19 cellular contexts compared by ENCODE assay signal in the genomic region with DNA sequence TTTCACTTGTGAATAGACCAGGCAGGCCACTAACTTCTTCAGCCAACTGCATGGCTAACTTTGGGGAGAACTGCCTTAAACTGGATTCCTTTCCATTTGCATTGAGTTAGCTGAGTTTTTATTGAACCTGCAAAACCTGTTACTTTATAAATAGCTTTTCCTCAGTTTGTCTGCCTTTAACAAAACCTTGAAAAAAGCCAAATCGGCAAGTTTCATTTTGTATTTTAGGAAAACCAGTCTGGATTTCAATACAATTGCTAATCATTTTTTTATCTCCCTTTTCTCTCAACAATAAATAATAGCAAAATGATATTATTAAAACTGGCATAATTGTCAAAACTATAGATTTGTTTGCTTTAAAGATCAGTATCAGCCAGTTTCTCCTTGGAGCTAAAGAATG.
"Had no signal": no experiment of that assay in that cellular context is flagged by ENCODE, and none has a peak within 500 bp of the region (broad histone marks: within the 10 kb centered on the region; RNA-seq: fewer than 3 reads in every experiment).

No MANE protein-coding gene starts in this region.

- H3K9me3 ChIP-seq: heart left ventricle, mucosa of descending colon, right atrium auricular region, stomach, thoracic aorta had no signal

- H3K27ac ChIP-seq: dorsolateral prefrontal cortex, heart left ventricle, right atrium auricular region, stomach, thoracic aorta had no signal

- FAIRE-seq: small intestine had no signal

- H3K4me3 ChIP-seq: dorsolateral prefrontal cortex, heart left ventricle, mucosa of descending colon, right atrium auricular region, stomach, thoracic aorta had no signal

- H3K27me3 ChIP-seq: dorsolateral prefrontal cortex, heart left ventricle, right atrium auricular region, stomach had no signal

- H3K27me3 Mint-ChIP-seq: naive thymus-derived CD8-positive, alpha-beta T cell had no signal

- H3K9me3 Mint-ChIP-seq: naive thymus-derived CD8-positive, alpha-beta T cell had no signal

- DNase-seq: cortex of kidney; dorsolateral prefrontal cortex; effector CD8-positive, alpha-beta T cell; heart left ventricle; hippocampal formation; kidney glomerular epithelial cell; mucosa of descending colon; naive thymus-derived CD8-positive, alpha-beta T cell; posterior cingulate gyrus; small intestine; stimulated activated CD4-positive, alpha-beta T cell treated with anti-CD3 and anti-CD28 coated beads, Interleukin-12 subunit alpha, Interleukin-12 subunit beta, amount 100 ng/mL, for 4 hours; stimulated activated naive CD4-positive, alpha-beta T cell; stomach; substantia nigra; trophoblast cell had no signal

- H3K4me1 ChIP-seq: right atrium auricular region, stomach had no signal

- ATAC-seq: esophagus mucosa; heart left ventricle; left lobe of liver; mucosa of descending colon; naive thymus-derived CD8-positive, alpha-beta T cell had no signal
